ENCODE assay signal across 9 cellular contexts in genomic region chr6:44254201-44254956, GRCh38. TPM values are rescaled to one million over a fixed set of nuclear protein-coding genes. Genes with fewer than 3 reads are reported as not detected.
A peak's percentile ranks its signal among the peaks of the same experiment; 100 is the strongest.
DNase-seq lines count a peak whose midpoint lies in the region; ATAC-seq and TF ChIP-seq lines count a peak whose summit lies in the region.
"Had no signal": no experiment of that assay in that cellular context is flagged by ENCODE, and none has a peak within 500 bp of the region (broad histone marks: within the 10 kb centered on the region; RNA-seq: fewer than 3 reads in every experiment).

No MANE protein-coding gene starts in this region.

- H3K27ac Mint-ChIP-seq in CD8-positive, alpha-beta memory T cell = peak overlapping the region in 7 of 8 donors; percentile 58 to 98 (median 81)
- H3K27ac Mint-ChIP-seq in activated T-cell treated with anti-CD3 and anti-CD28 coated beads, Interleukin-2, amount 50 U/mL, for 72 hours = peak overlapping the region; percentile 8
- H3K27ac Mint-ChIP-seq in nephron progenitor cell = peak overlapping the region; percentile 77

- H3K36me3 Mint-ChIP-seq in CD8-positive, alpha-beta memory T cell = peaks cover 21 to 82% (median 32%) of the 10 kb centered on the region in 3 donors
- H3K36me3 Mint-ChIP-seq in activated T-cell treated with anti-CD3 and anti-CD28 coated beads, Interleukin-2, amount 50 U/mL, for 72 hours (ENCODE audit: insufficient read depth in 2 of 2) = peaks cover 29 to 43% of the 10 kb centered on the region in 2 donors
- H3K36me3 Mint-ChIP-seq in nephron progenitor cell (ENCODE audit: low read depth) = peaks cover 57% of the 10 kb centered on the region

- TF ChIP-seq CTCF in nephron progenitor cell (IDR thresholded peaks at IDR 0.05) = no peak
- no peak for TF ChIP-seq CTCF in GM10248 (IDR thresholded peaks at IDR 0.05; ENCODE audit: control extremely low read depth, extremely low read depth, low read depth, missing control alignments)

- POLR2A ChIA-PET in CD8-positive, alpha-beta memory T cell (lab: Charles Lee) = interaction anchor here (2.6 to 3.1 kb wide), 2 partner anchors 7 to 11 kb away, joined by 10 to 77 read pairs; partner anchors contain the start of genes HSP90AB1 and NFKBIE
- POLR2A ChIA-PET in GM10248 (lab: Yijun Ruan, JAX) = interaction anchor here (0.6 to 3.7 kb wide), 6 partner anchors 8 to 151 kb away, joined by 3 to 56 read pairs (median 6); partner anchors contain the start of gene HSP90AB1

- H3K36me3 ChIP-seq in CD8-positive, alpha-beta memory T cell (ENCODE audit: insufficient read depth, low read length) = peaks cover 65% of the 10 kb centered on the region
- peaks cover 77% of the 10 kb centered on the region for H3K36me3 ChIP-seq in HUES48 (ENCODE audit: control insufficient read depth, insufficient read depth, low read length)

- CTCF ChIA-PET in CD8-positive, alpha-beta memory T cell (lab: Charles Lee) = interaction anchor here (1.0 to 5.0 kb wide), 6 partner anchors 8 to 20 kb away, joined by 4 to 74 read pairs (median 4); partner anchors contain the start of genes HSP90AB1 and NFKBIE
- CTCF ChIA-PET in GM10248 (lab: Yijun Ruan, JAX) = interaction anchor here (1.0 to 3.8 kb wide), 12 partner anchors 8 to 158 kb away, joined by 3 to 16 read pairs (median 6); partner anchors contain the start of gene AARS2

- no peak for DNase-seq in CD8-positive, alpha-beta memory T cell
- no peak for DNase-seq in activated T-cell treated with anti-CD3 and anti-CD28 coated beads, Interleukin-2, amount 50 U/mL, for 72 hours
- DNase-seq in nephron progenitor cell (no peak), NOMO-1 (lab: John Stamatoyannopoulos, UW; ENCODE audit: unreplicated experiment in 2 of 2) (no peak), COLO668 (lab: John Stamatoyannopoulos, UW; ENCODE audit: unreplicated experiment) (no peak), GM10248 (ENCODE audit: extremely low spot score) (no peak)

- H3K27me3 Mint-ChIP-seq in CD8-positive, alpha-beta memory T cell = peaks cover 0 to 3% of the 10 kb centered on the region in 2 donors
- no peaks in the 10 kb centered on the region for H3K27me3 Mint-ChIP-seq in activated T-cell treated with anti-CD3 and anti-CD28 coated beads, Interleukin-2, amount 50 U/mL, for 72 hours (ENCODE audit: low read depth)
- peaks cover 7% of the 10 kb centered on the region for H3K27me3 Mint-ChIP-seq in nephron progenitor cell (ENCODE audit: low read depth, poor library complexity)

- H3K4me1 Mint-ChIP-seq in CD8-positive, alpha-beta memory T cell = peaks cover 61 to 85% (median 74%) of the 10 kb centered on the region in 3 donors
- H3K4me1 Mint-ChIP-seq in activated T-cell treated with anti-CD3 and anti-CD28 coated beads, Interleukin-2, amount 50 U/mL, for 72 hours (ENCODE audit: low read depth) = peaks cover 82% of the 10 kb centered on the region
- peaks cover 80% of the 10 kb centered on the region for H3K4me1 Mint-ChIP-seq in nephron progenitor cell

- peak in 1 of 2 donors; percentile 5 for ATAC-seq in activated T-cell treated with anti-CD3 and anti-CD28 coated beads, Interleukin-2, amount 50 U/mL, for 72 hours (replicated peaks in 1 of 2)
- no peak for ATAC-seq in GM21528 (IDR thresholded peaks at IDR 0.05; ENCODE audit: low FRiP score, unreplicated experiment)
- ATAC-seq: pancreas had no signal

- no peak overlapping the region for H3K27ac ChIP-seq in CD8-positive, alpha-beta memory T cell (ENCODE audit: low read depth, low read length)
- H3K27ac ChIP-seq in HUES48 (ENCODE audit: low read depth, low read length) = peak overlapping the region; percentile 37
- H3K27ac ChIP-seq: pancreas had no signal

- H3K4me3 Mint-ChIP-seq in CD8-positive, alpha-beta memory T cell = peak overlapping the region in 6 of 7 donors; percentile 15 to 83 (median 56)
- H3K4me3 Mint-ChIP-seq in activated T-cell treated with anti-CD3 and anti-CD28 coated beads, Interleukin-2, amount 50 U/mL, for 72 hours = peak overlapping the region; percentile 9 to 29
- peak overlapping the region; percentile 60 for H3K4me3 Mint-ChIP-seq in nephron progenitor cell

- H3K9ac ChIP-seq in HUES48 (ENCODE audit: low read depth, low read length) = no peak overlapping the region

- no peaks in the 10 kb centered on the region for H3K9me3 ChIP-seq in CD8-positive, alpha-beta memory T cell (ENCODE audit: low read length)
- no peaks in the 10 kb centered on the region for H3K9me3 ChIP-seq in HUES48 (ENCODE audit: control insufficient read depth, insufficient read depth, low read length)
- H3K9me3 ChIP-seq: pancreas had no signal

- H3K9me3 Mint-ChIP-seq in CD8-positive, alpha-beta memory T cell = peaks cover 0 to 1% (median 0%) of the 10 kb centered on the region in 5 donors
- no peaks in the 10 kb centered on the region for H3K9me3 Mint-ChIP-seq in activated T-cell treated with anti-CD3 and anti-CD28 coated beads, Interleukin-2, amount 50 U/mL, for 72 hours
- H3K9me3 Mint-ChIP-seq in nephron progenitor cell = no peaks in the 10 kb centered on the region

- H3K4me3 ChIP-seq in CD8-positive, alpha-beta memory T cell (ENCODE audit: low read length) = no peak overlapping the region
- no peak overlapping the region for H3K4me3 ChIP-seq in HUES48 (ENCODE audit: low read depth, low read length)
- H3K4me3 ChIP-seq: pancreas had no signal

- H3K27me3 ChIP-seq in CD8-positive, alpha-beta memory T cell (ENCODE audit: insufficient read depth, low read length, poor library complexity, severe bottlenecking) = no peaks in the 10 kb centered on the region
- no peaks in the 10 kb centered on the region for H3K27me3 ChIP-seq in HUES48 (ENCODE audit: control insufficient read depth, insufficient read depth, low read length)
- H3K27me3 ChIP-seq: pancreas had no signal

- H3K4me1 ChIP-seq in CD8-positive, alpha-beta memory T cell (ENCODE audit: insufficient read depth, low read length) = peaks cover 22% of the 10 kb centered on the region
- H3K4me1 ChIP-seq in HUES48 (ENCODE audit: control insufficient read depth, insufficient read depth, low read length) = 0 out of 2 replicates have a peak, but pooled peaks cover 5% of the 10 kb centered on the region

RNA-seq across cellular contexts. Expression of gene SLC35B2, which starts 2.9 kb away (rescaled TPM):
- total RNA-seq in CD8-positive, alpha-beta memory T cell = 10 to 100 TPM; 34.8 to 35.7 TPM
- polyA plus RNA-seq in CD8-positive, alpha-beta memory T cell = 49.0 TPM
- total RNA-seq in activated T-cell treated with anti-CD3 and anti-CD28 coated beads, Interleukin-2, amount 50 U/mL, for 72 hours = 10 to 100 TPM; 13.9 to 16.9 TPM

RNA-seq across cellular contexts. Expression of gene HSP90AB1, which starts 7.5 kb away (rescaled TPM):
- total RNA-seq in CD8-positive, alpha-beta memory T cell = 1,000 to 10,000 TPM; 2,387 to 2,400 TPM
- 460 TPM for polyA plus RNA-seq in CD8-positive, alpha-beta memory T cell
- 1,000 to 10,000 TPM in 1 of 2 donors, 100 to 1,000 TPM in 1; 915 to 1,109 TPM for total RNA-seq in activated T-cell treated with anti-CD3 and anti-CD28 coated beads, Interleukin-2, amount 50 U/mL, for 72 hours

RNA-seq across cellular contexts. Expression of gene NFKBIE, which starts 11.0 kb away (rescaled TPM):
- total RNA-seq in CD8-positive, alpha-beta memory T cell = 10 to 100 TPM; 33.1 to 34.3 TPM
- 5.3 TPM for polyA plus RNA-seq in CD8-positive, alpha-beta memory T cell
- 10 to 100 TPM; 18.1 to 19.8 TPM for total RNA-seq in activated T-cell treated with anti-CD3 and anti-CD28 coated beads, Interleukin-2, amount 50 U/mL, for 72 hours

RNA-seq across cellular contexts. Expression of gene TMEM151B, which starts 15.9 kb away (rescaled TPM):
- total RNA-seq in CD8-positive, alpha-beta memory T cell = not detected
- not detected for polyA plus RNA-seq in CD8-positive, alpha-beta memory T cell
- total RNA-seq in activated T-cell treated with anti-CD3 and anti-CD28 coated beads, Interleukin-2, amount 50 U/mL, for 72 hours = under 1 TPM in 1 of 2 donors, not detected in 1; 0.25 TPM

RNA-seq across cellular contexts. Expression of gene SLC29A1, which starts 31.0 kb away (rescaled TPM):
- total RNA-seq in CD8-positive, alpha-beta memory T cell = 100 to 1,000 TPM; 116 TPM
- polyA plus RNA-seq in CD8-positive, alpha-beta memory T cell = 3.6 TPM
- total RNA-seq in activated T-cell treated with anti-CD3 and anti-CD28 coated beads, Interleukin-2, amount 50 U/mL, for 72 hours = 10 to 100 TPM; 21.7 to 28.0 TPM

Comparison
In these comparisons a context has a peak if more than half of its experiments do, and no peak if none do; other contexts are left out.
1. H3K27ac Mint-ChIP-seq: peak in every context shown above with its lines; median percentile 81 in CD8-positive, alpha-beta memory T cell; 77 in nephron progenitor cell; 8 in activated T-cell treated with anti-CD3 and anti-CD28 coated beads, Interleukin-2, amount 50 U/mL, for 72 hours.